In the genomic region with DNA sequence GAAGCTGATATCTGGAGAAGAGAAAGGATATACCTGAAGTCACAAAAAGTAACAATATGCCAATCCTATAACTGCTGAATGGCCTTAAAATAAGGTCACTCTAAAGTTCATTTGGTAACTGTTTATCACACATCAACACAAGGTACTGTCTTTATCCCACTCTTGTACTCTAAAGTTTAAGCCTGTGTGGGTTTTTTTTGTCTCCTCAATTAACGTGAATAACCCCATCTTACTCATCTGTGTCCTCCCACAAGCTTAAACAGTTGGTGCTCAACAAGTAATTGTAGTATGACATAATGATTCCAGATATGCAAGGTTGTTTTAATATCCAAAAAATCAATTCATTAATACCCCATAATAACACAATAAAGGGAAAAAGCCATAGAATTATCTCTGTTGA, we compare ENCODE assay signal across 23 cellular contexts. TPM values are rescaled to one million over a fixed set of nuclear protein-coding genes. Genes with fewer than 3 reads are reported as not detected.
DNase-seq lines count a peak whose midpoint lies in the region; ATAC-seq, FAIRE-seq and TF ChIP-seq lines count a peak whose summit lies in the region.
"Had no signal": no experiment of that assay in that cellular context is flagged by ENCODE, and none has a peak within 500 bp of the region (broad histone marks: within the 10 kb centered on the region; RNA-seq: fewer than 3 reads in every experiment).

No MANE protein-coding gene starts in this region.

- CTCF ChIA-PET in GM12878 (lab: Yijun Ruan, JAX), result interaction anchor here (1.1 to 2.8 kb wide), 7 partner anchors 9 to 117 kb away, joined by 3 to 15 read pairs (median 5); no protein-coding TSS in a partner anchor
- CTCF ChIA-PET in activated naive CD4-positive, alpha-beta T cell treated with anti-CD3 and anti-CD28 coated beads for 36 hours (lab: Charles Lee), result interaction anchor here (0.6 to 1.0 kb wide), 2 partner anchors 39 to 807 kb away, joined by 3 read pairs; no protein-coding TSS in a partner anchor

- TF ChIP-seq POLR2A in GM12891 (IDR thresholded peaks at IDR 0.05; ENCODE audit: low read depth, low read length) (no peak), GM12878 (IDR thresholded peaks at IDR 0.05; ENCODE audit: low read depth, low read length) (no peak)

- H3K27ac Mint-ChIP-seq in activated T-cell treated with anti-CD3 and anti-CD28 coated beads, Interleukin-2, amount 50 U/mL, for 72 hours, result peak overlapping the region; percentile 46
- no peak overlapping the region for H3K27ac Mint-ChIP-seq in activated T-cell treated with anti-CD3 and anti-CD28 coated beads, Interleukin-2, amount 50 U/mL, for 24 hours
- no peak overlapping the region for H3K27ac Mint-ChIP-seq in activated naive CD4-positive, alpha-beta T cell treated with anti-CD3 and anti-CD28 coated beads for 36 hours
- H3K27ac Mint-ChIP-seq: CD14-positive monocyte; CD4-positive, alpha-beta T cell; GM23338; H9 had no signal

- H3K27me3 Mint-ChIP-seq in activated T-cell treated with anti-CD3 and anti-CD28 coated beads, Interleukin-2, amount 50 U/mL, for 72 hours (ENCODE audit: low read depth), result no peaks in the 10 kb centered on the region
- H3K27me3 Mint-ChIP-seq in activated T-cell treated with anti-CD3 and anti-CD28 coated beads, Interleukin-2, amount 50 U/mL, for 24 hours, result peaks cover 10% of the 10 kb centered on the region
- peaks cover 3% of the 10 kb centered on the region for H3K27me3 Mint-ChIP-seq in activated naive CD4-positive, alpha-beta T cell treated with anti-CD3 and anti-CD28 coated beads for 36 hours (ENCODE audit: low read depth)

- RAD21 ChIA-PET in GM12878 (lab: Charles Lee; ENCODE audit: unreplicated experiment), result interaction anchor here (0.8 to 2.1 kb wide), 8 partner anchors 13 to 40 kb away, joined by 3 to 12 read pairs (median 4); no protein-coding TSS in a partner anchor

- no peak overlapping the region for H3K4me2 ChIP-seq in GM12878 (ENCODE audit: control insufficient read depth, insufficient read depth)
- H3K4me2 ChIP-seq: A549; BLaER1 treated with 17β-estradiol and CSF1 and Interleukin-3, amounts not matched to agents 10 nM and 100 nM; GM23338 had no signal

- in situ Hi-C loops in GM12878 (cut with MboI), result no loop called here

- H3K27ac ChIP-seq in GM12878 (ENCODE audit: control insufficient read depth, insufficient read depth), result no peak overlapping the region
- H3K27ac ChIP-seq: A549; BLaER1 treated with 17β-estradiol and CSF1 and Interleukin-3, amounts not matched to agents 10 nM and 100 nM had no signal

- no peak overlapping the region for H3K4me3 Mint-ChIP-seq in activated T-cell treated with anti-CD3 and anti-CD28 coated beads, Interleukin-2, amount 50 U/mL, for 72 hours
- no peak overlapping the region for H3K4me3 Mint-ChIP-seq in activated T-cell treated with anti-CD3 and anti-CD28 coated beads, Interleukin-2, amount 50 U/mL, for 24 hours
- no peak overlapping the region for H3K4me3 Mint-ChIP-seq in activated naive CD4-positive, alpha-beta T cell treated with anti-CD3 and anti-CD28 coated beads for 36 hours
- H3K4me3 Mint-ChIP-seq: CD14-positive monocyte; CD4-positive, alpha-beta T cell; CD8-positive, alpha-beta memory T cell; GM23338; H9 had no signal

- intact Hi-C loops in GM12878 (cut with micrococcal nuclease; ENCODE audit: unreplicated experiment), result no loop called here
- intact Hi-C loops in activated naive CD4-positive, alpha-beta T cell treated with anti-CD3 and anti-CD28 coated beads for 36 hours (cut with micrococcal nuclease), result no loop called here

- no peak for TF ChIP-seq RAD21 in GM12878 (IDR thresholded peaks at IDR 0.05; ENCODE audit: insufficient read depth, low read depth, low read length)

- FAIRE-seq in GM12891 (lab: Jason Lieb, UNC) (peak; percentile 51), GM19239 (lab: Jason Lieb, UNC) (peak; percentile 28), GM12878 (lab: Jason Lieb, UNC) (no peak)
- FAIRE-seq: A549 had no signal

- no peak for ATAC-seq in activated T-cell treated with anti-CD3 and anti-CD28 coated beads, Interleukin-2, amount 50 U/mL, for 72 hours (replicated peaks in 1 of 2)
- ATAC-seq in GM12878 (peak; percentile 65), HG03175 (IDR thresholded peaks at IDR 0.05; ENCODE audit: unreplicated experiment) (no peak)
- ATAC-seq: A549, GM23338, HCT116 had no signal

- WGBS in GM12878 (ENCODE audit: insufficient coverage, insufficient replicate concordance, low lambda C conversion rate, missing lambda C conversion rate), result 0% methylated on average over 1 of the region's 1 CpG

- peaks cover 50% of the 10 kb centered on the region for H3K79me2 ChIP-seq in GM12878 (ENCODE audit: control insufficient read depth, insufficient read depth, low read length)

- peaks cover 20% of the 10 kb centered on the region; the same call in 1 of the 2 replicates for H3K4me1 ChIP-seq in GM12878 (ENCODE audit: control insufficient read depth, insufficient read depth, low read length)
- H3K4me1 ChIP-seq: A549, BE2C had no signal

- no peaks in the 10 kb centered on the region for H3K9me3 ChIP-seq in GM12878 (replicated peaks; ENCODE audit: control insufficient read depth, insufficient read depth, low read length)
- H3K9me3 ChIP-seq: A549; BLaER1 treated with 17β-estradiol and CSF1 and Interleukin-3, amounts not matched to agents 10 nM and 100 nM had no signal

- no TSS peak for BruUV-seq in GM12878 (replicated peaks; lab: Mats Ljungman, UMichigan)

- no peaks in the 10 kb centered on the region for H3K36me3 Mint-ChIP-seq in activated T-cell treated with anti-CD3 and anti-CD28 coated beads, Interleukin-2, amount 50 U/mL, for 72 hours (ENCODE audit: insufficient read depth in 2 of 2)
- no peaks in the 10 kb centered on the region for H3K36me3 Mint-ChIP-seq in activated T-cell treated with anti-CD3 and anti-CD28 coated beads, Interleukin-2, amount 50 U/mL, for 24 hours (ENCODE audit: low read depth)
- H3K36me3 Mint-ChIP-seq in activated naive CD4-positive, alpha-beta T cell treated with anti-CD3 and anti-CD28 coated beads for 36 hours (ENCODE audit: low read depth), result peaks cover 2% of the 10 kb centered on the region
- H3K36me3 Mint-ChIP-seq: CD14-positive monocyte had no signal

- no peaks in the 10 kb centered on the region for H3K27me3 ChIP-seq in GM12878 (replicated peaks in 1 of 2; ENCODE audit: control insufficient read depth in 2 of 2, insufficient read depth in 2 of 2, low read length in 1 of 2)
- H3K27me3 ChIP-seq: BE2C; BLaER1 treated with 17β-estradiol and CSF1 and Interleukin-3, amounts not matched to agents 10 nM and 100 nM had no signal

- POLR2A ChIA-PET in GM12878 (lab: Charles Lee), result interaction anchor here (1.0 to 2.2 kb wide), 5 partner anchors 8 to 39 kb away, joined by 3 to 9 read pairs (median 5); no protein-coding TSS in a partner anchor

- DNase-seq in activated T-cell treated with anti-CD3 and anti-CD28 coated beads, Interleukin-2, amount 50 U/mL, for 72 hours, result no peak
- no peak for DNase-seq in activated T-cell treated with anti-CD3 and anti-CD28 coated beads, Interleukin-2, amount 50 U/mL, for 24 hours
- no peak for DNase-seq in GM12891 (ENCODE audit: insufficient read length, low spot score)
- no peak for DNase-seq in GM19239 (ENCODE audit: insufficient read length, low spot score)
- no peak for DNase-seq in GM12878 (ENCODE audit: low read depth, low spot score)
- DNase-seq in activated naive CD4-positive, alpha-beta T cell treated with anti-CD3 and anti-CD28 coated beads for 36 hours, result no peak
- DNase-seq: 8988T; ACHN; AML-193; BE2C; CD4-positive, alpha-beta T cell; CD8-positive, alpha-beta memory T cell; DMS 273 treated with DMSO at 0.1 percent for 48 hours; DMS79; EL; GDM1; H9 had no signal

- SMC1A ChIA-PET in GM12878 (lab: Charles Lee; ENCODE audit: uncharacterized antibody, unreplicated experiment), result interaction anchor here (0.5 to 2.6 kb wide), 11 partner anchors 9 to 39 kb away, joined by 3 to 14 read pairs (median 6); no protein-coding TSS in a partner anchor

- TF ChIP-seq CTCF in GM12878 (IDR thresholded peaks at IDR 0.05 in 2 of 3, conservative IDR thresholded peaks at IDR 0.05 in 1 of 3; ENCODE audit: control insufficient read depth in 2 of 3, extremely low read depth in 1 of 3, insufficient read depth in 1 of 3, low read depth in 3 of 3, low read length in 3 of 3), result no peak

- TF ChIP-seq EP300 in GM12878 (IDR thresholded peaks at IDR 0.05; ENCODE audit: borderline replicate concordance in 1 of 2, control insufficient read depth in 1 of 2, low read depth in 2 of 2, low read length in 2 of 2), result no peak

- H3K9ac ChIP-seq in GM12878 (ENCODE audit: control insufficient read depth, insufficient read depth, low read length), result no peak overlapping the region
- H3K9ac ChIP-seq: BLaER1 treated with 17β-estradiol and CSF1 and Interleukin-3, amounts not matched to agents 10 nM and 100 nM had no signal

- no peaks in the 10 kb centered on the region for H3K9me3 Mint-ChIP-seq in activated T-cell treated with anti-CD3 and anti-CD28 coated beads, Interleukin-2, amount 50 U/mL, for 72 hours
- H3K9me3 Mint-ChIP-seq in activated T-cell treated with anti-CD3 and anti-CD28 coated beads, Interleukin-2, amount 50 U/mL, for 24 hours, result no peaks in the 10 kb centered on the region
- H3K9me3 Mint-ChIP-seq in activated naive CD4-positive, alpha-beta T cell treated with anti-CD3 and anti-CD28 coated beads for 36 hours, result no peaks in the 10 kb centered on the region
- H3K9me3 Mint-ChIP-seq: CD14-positive monocyte; CD4-positive, alpha-beta T cell; CD8-positive, alpha-beta memory T cell; GM23338; H9 had no signal

- H4K20me1 ChIP-seq in GM12878 (ENCODE audit: control insufficient read depth, insufficient read depth), result no peaks in the 10 kb centered on the region
- H4K20me1 ChIP-seq: BLaER1 treated with 17β-estradiol and CSF1 and Interleukin-3, amounts not matched to agents 10 nM and 100 nM had no signal

- H3K4me1 Mint-ChIP-seq in activated T-cell treated with anti-CD3 and anti-CD28 coated beads, Interleukin-2, amount 50 U/mL, for 72 hours (ENCODE audit: low read depth), result no peaks in the 10 kb centered on the region
- H3K4me1 Mint-ChIP-seq in activated T-cell treated with anti-CD3 and anti-CD28 coated beads, Interleukin-2, amount 50 U/mL, for 24 hours (ENCODE audit: low read depth), result peaks cover 8% of the 10 kb centered on the region
- no peaks in the 10 kb centered on the region for H3K4me1 Mint-ChIP-seq in activated naive CD4-positive, alpha-beta T cell treated with anti-CD3 and anti-CD28 coated beads for 36 hours (ENCODE audit: low read depth)
- H3K4me1 Mint-ChIP-seq: CD8-positive, alpha-beta memory T cell had no signal

- no peak overlapping the region for H3K4me3 ChIP-seq in GM12878
- H3K4me3 ChIP-seq: A549; BLaER1 treated with 17β-estradiol and CSF1 and Interleukin-3, amounts not matched to agents 10 nM and 100 nM; GM23338 had no signal

- no peak overlapping the region for H2AFZ ChIP-seq in GM12878 (ENCODE audit: control insufficient read depth, low read depth, low read length)
- H2AFZ ChIP-seq: GM23338 had no signal

- no peaks in the 10 kb centered on the region; a peak in 1 of 4 replicates for H3K36me3 ChIP-seq in GM12878 (ENCODE audit: control insufficient read depth in 2 of 2, insufficient read depth in 2 of 2, low read length in 1 of 2)
- H3K36me3 ChIP-seq: BE2C had no signal

RNA-seq across cellular contexts. Expression of gene PAK1, which starts 42.1 kb away (rescaled TPM):
- total RNA-seq in activated T-cell treated with anti-CD3 and anti-CD28 coated beads, Interleukin-2, amount 50 U/mL, for 72 hours, result 10 to 100 TPM; 40.8 to 56.8 TPM
- polyA plus RNA-seq in GM12891 (2012; ENCODE audit: low read depth, missing spikeins), result 74.0 TPM
- 246 and 249 TPM in 2 replicates for total RNA-seq in GM12878 (2013; cell fraction: nucleolus; rRNA removed)
- total RNA-seq in GM12878 (2014; rRNA removed) (108 and 131 TPM in 2 replicates), GM12878 (2014; rRNA removed; fragmentation: Illumina TruSeq; extraction: Trizol) (108 and 112 TPM in 2 replicates), GM12878 (2021) (119 and 121 TPM in 2 replicates)
- polyA plus RNA-seq in GM12878 (2011; ENCODE audit: low read depth), result 52.9 TPM
- polyA plus RNA-seq in GM12878 (2011; rRNA removed) (321 and 332 TPM in 2 replicates), GM12878 (2014; fragmentation: Illumina TruSeq; extraction: Trizol) (162 and 181 TPM in 2 replicates), GM12878 (2014; fragmentation: Nextera tagmentation; extraction: Ambion mirVana) (10 to 100 TPM; 43.8 to 49.4 TPM), GM12878 (2014; rRNA removed) (112 and 113 TPM in 2 replicates), GM12878 (2016; fragmentation: Nextera tagmentation; extraction: Ambion mirVana) (100 to 1,000 TPM in 1 of 2 experiments, 10 to 100 TPM in 1; 99.1 to 114 TPM)
- 214 and 249 TPM in 2 replicates for polyA plus RNA-seq in GM12878 (2011; cell fraction: cytosol; rRNA removed)
- polyA plus RNA-seq in GM12878 (2011; cell fraction: nucleus; rRNA removed), result 423 and 453 TPM in 2 replicates
- 85.0 and 96.2 TPM in 2 replicates for polyA plus RNA-seq in GM12878 (2012)
- polyA minus RNA-seq in GM12878 (2011; rRNA and poly(A)+ RNA removed), result 305 and 451 TPM in 2 replicates
- 66.0 and 75.9 TPM in 2 replicates for polyA minus RNA-seq in GM12878 (2011; cell fraction: cytosol; rRNA and poly(A)+ RNA removed)
- polyA minus RNA-seq in GM12878 (2011; cell fraction: nucleus; rRNA and poly(A)+ RNA removed), result 140 and 186 TPM in 2 replicates
- 10 to 100 TPM; 45.8 to 49.5 TPM for total RNA-seq in activated naive CD4-positive, alpha-beta T cell treated with anti-CD3 and anti-CD28 coated beads for 36 hours
